In the genomic region with DNA sequence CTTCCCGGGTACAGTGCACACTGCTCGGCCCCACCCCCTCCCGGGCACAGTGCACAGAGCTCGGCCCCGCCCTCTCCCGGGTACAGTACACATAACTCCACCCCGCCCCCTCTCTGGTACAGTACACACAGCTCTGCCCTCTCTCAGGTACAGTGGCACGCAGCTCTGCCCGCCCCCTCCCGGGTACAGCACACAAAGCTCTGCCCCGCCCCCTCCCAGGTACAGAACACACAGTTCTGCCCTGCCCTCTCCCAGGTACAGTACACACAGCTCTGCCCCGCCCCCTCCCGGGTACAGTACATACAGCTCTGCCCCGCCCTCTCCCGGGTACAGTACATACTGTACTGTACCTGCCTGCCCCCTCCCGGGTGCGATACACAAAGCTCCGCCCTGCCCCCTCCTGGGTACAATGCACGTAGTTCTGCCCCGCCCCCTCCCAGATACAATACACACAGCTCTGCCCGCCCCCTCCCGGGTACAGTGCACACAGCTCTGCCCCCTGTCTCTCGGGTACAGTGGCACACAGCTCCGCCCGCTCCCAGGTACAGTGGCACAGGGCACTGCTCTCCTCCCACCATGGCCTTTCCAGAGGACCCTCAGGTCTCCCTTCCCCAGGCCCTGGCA, we compare ENCODE assay signal across 11 cellular contexts. TPM values are rescaled to one million over a fixed set of nuclear protein-coding genes. Genes with fewer than 3 reads are reported as not detected.
DNase-seq lines count a peak whose midpoint lies in the region; ATAC-seq, FAIRE-seq and TF ChIP-seq lines count a peak whose summit lies in the region.
"Had no signal": no experiment of that assay in that cellular context is flagged by ENCODE, and none has a peak within 500 bp of the region (broad histone marks: within the 10 kb centered on the region; RNA-seq: fewer than 3 reads in every experiment).

No MANE protein-coding gene starts in this region.

- peak; percentile 27 for DNase-seq in ACHN
- peak; percentile 13 for DNase-seq in M059J (ENCODE audit: low read depth)
- peak; percentile 90 for DNase-seq in NCI-H774 (lab: John Stamatoyannopoulos, UW)
- DNase-seq in keratinocyte (ENCODE audit: low read depth, low spot score), result peak; percentile 90
- DNase-seq in endothelial cell (ENCODE audit: low spot score), result no peak
- no peak for DNase-seq in inferior parietal cortex (ENCODE audit: extremely low spot score)
- DNase-seq in H54 (ENCODE audit: insufficient read length, low spot score), result no peak
- DNase-seq: CD4-positive, alpha-beta T cell had no signal

- H3K4me3 ChIP-seq in keratinocyte (ENCODE audit: control insufficient read depth in 2 of 3, extremely low read depth in 1 of 3, insufficient read depth in 2 of 3, low read depth in 1 of 3, low read length in 3 of 3), result no peak overlapping the region

- TF ChIP-seq CTCF in keratinocyte (optimal IDR thresholded peaks at IDR 0.05 in 1 of 3, IDR thresholded peaks at IDR 0.05 in 1 of 3, conservative IDR thresholded peaks at IDR 0.05 in 1 of 3; ENCODE audit: extremely low read depth in 1 of 3, insufficient read depth in 2 of 3, low read length in 3 of 3) (peak in 2 of 3 experiments; percentile 53 to 57), endothelial cell (IDR thresholded peaks at IDR 0.05; ENCODE audit: unreplicated experiment) (no peak)

- H3K36me3 Mint-ChIP-seq in endothelial cell (ENCODE audit: low read depth, unreplicated experiment), result no peaks in the 10 kb centered on the region

- FAIRE-seq in keratinocyte (lab: Jason Lieb, UNC) (peak; percentile 67), H54 (lab: Jason Lieb, UNC) (no peak)

- H3K9ac ChIP-seq in keratinocyte (ENCODE audit: control insufficient read depth, extremely low read depth, insufficient read depth, low read length), result no peak overlapping the region

- H2AFZ ChIP-seq in keratinocyte (ENCODE audit: control insufficient read depth, low read length), result peak overlapping the region; percentile 84

- no peaks in the 10 kb centered on the region for H3K9me1 ChIP-seq in keratinocyte (ENCODE audit: control insufficient read depth, extremely low read depth, insufficient read depth, low read length)

- H3K4me1 Mint-ChIP-seq in endothelial cell (ENCODE audit: unreplicated experiment), result no peaks in the 10 kb centered on the region
- H3K4me1 Mint-ChIP-seq: neural crest cell had no signal

- peak overlapping the region; percentile 10 for H3K27ac ChIP-seq in keratinocyte (ENCODE audit: control insufficient read depth, insufficient read depth, low read length)

- H3K4me2 ChIP-seq in keratinocyte (ENCODE audit: control insufficient read depth, extremely low read depth, insufficient read depth, low read depth, low read length), result peak overlapping the region; percentile 51

- no peak for TF ChIP-seq POLR2A in H54 (IDR thresholded peaks at IDR 0.05; ENCODE audit: low read depth, low read length)

- no peaks in the 10 kb centered on the region for H3K9me3 ChIP-seq in keratinocyte (ENCODE audit: control insufficient read depth, low read depth, low read length)

- H3K27me3 ChIP-seq in keratinocyte (ENCODE audit: control insufficient read depth, extremely low read depth, insufficient read depth, low read length), result no peaks in the 10 kb centered on the region

- peaks cover 4% of the 10 kb centered on the region for H3K27me3 Mint-ChIP-seq in endothelial cell (ENCODE audit: unreplicated experiment)

- H3K36me3 ChIP-seq in keratinocyte (ENCODE audit: control insufficient read depth in 2 of 2, extremely low read depth in 1 of 2, insufficient read depth in 2 of 2, low read length in 2 of 2), result no peaks in the 10 kb centered on the region

- H3K4me3 Mint-ChIP-seq in endothelial cell (ENCODE audit: unreplicated experiment), result no peak overlapping the region
- H3K4me3 Mint-ChIP-seq: CD4-positive, alpha-beta T cell; neural crest cell; T-helper 2 cell treated with Interferon-gamma antibody and Interleukin-4, amounts not matched to agents 5 μg/mL and 100 μg/mL, for 36 hours had no signal

- in situ Hi-C loops in ACHN (cut with HindIII; ENCODE audit: low pct_ligation_motif_present, low pct_unique_long_range_greater_than_20kb, low sequenced_read_pairs), result no loop called here

- H3K4me1 ChIP-seq in keratinocyte (ENCODE audit: control insufficient read depth, extremely low read depth, insufficient read depth, low read length), result peaks cover 9% of the 10 kb centered on the region

- H3K27ac Mint-ChIP-seq in endothelial cell (ENCODE audit: unreplicated experiment), result no peak overlapping the region
- H3K27ac Mint-ChIP-seq: CD4-positive, alpha-beta T cell; T-helper 2 cell treated with Interferon-gamma antibody and Interleukin-4, amounts not matched to agents 5 μg/mL and 100 μg/mL, for 36 hours had no signal

- H3K79me2 ChIP-seq in keratinocyte (ENCODE audit: control insufficient read depth, insufficient read depth, low read length), result no peaks in the 10 kb centered on the region

- dilution Hi-C loops in keratinocyte (cut with MboI; ENCODE audit: extremely low pct_ligation_motif_present, low sequenced_read_pairs), result no loop called here

- H4K20me1 ChIP-seq in keratinocyte (ENCODE audit: control insufficient read depth, extremely low read depth, insufficient read depth, low read length), result no peaks in the 10 kb centered on the region

- H3K9me3 Mint-ChIP-seq in endothelial cell (ENCODE audit: unreplicated experiment), result no peaks in the 10 kb centered on the region
- H3K9me3 Mint-ChIP-seq: CD4-positive, alpha-beta T cell; neural crest cell; T-helper 2 cell treated with Interferon-gamma antibody and Interleukin-4, amounts not matched to agents 5 μg/mL and 100 μg/mL, for 36 hours had no signal

- no peak for ATAC-seq in GM19455 (IDR thresholded peaks at IDR 0.05; ENCODE audit: unreplicated experiment)

RNA-seq across cellular contexts. Expression of gene PRR20G, which starts 16.4 kb away (rescaled TPM):
- total RNA-seq in M059J (2014; rRNA removed; shearing (Covaris generic)), result not detected in 2 replicates
- polyA plus RNA-seq in keratinocyte, result 0.05 TPM in 1 of 3 replicates, not detected in the others
- not detected for polyA plus RNA-seq in keratinocyte (2011; ENCODE audit: low read depth)
- not detected in 2 replicates for polyA plus RNA-seq in keratinocyte (2011; cell fraction: cytosol; rRNA removed)
- polyA plus RNA-seq in keratinocyte (2011; cell fraction: nucleus; rRNA removed), result not detected in 2 replicates
- polyA plus RNA-seq in keratinocyte (2012; ENCODE audit: low replicate concordance), result 0.10 TPM in 1 of 2 replicates, not detected in the other
- 0.79 TPM in 1 of 3 replicates, not detected in the others for polyA minus RNA-seq in keratinocyte
- not detected for polyA minus RNA-seq in keratinocyte (2011; cell fraction: cytosol; rRNA and poly(A)+ RNA removed)
- not detected in 2 replicates for polyA minus RNA-seq in keratinocyte (2011; cell fraction: nucleus; rRNA and poly(A)+ RNA removed)
- total RNA-seq in endothelial cell (ENCODE audit: unreplicated experiment), result not detected
- total RNA-seq: CD4-positive, alpha-beta T cell; neural crest cell had no signal

Comparison
In these comparisons a context has a peak if more than half of its experiments do, and no peak if none do; other contexts are left out.
1. DNase-seq: peak in ACHN (single experiment), M059J (single experiment), NCI-H774 (single experiment) and keratinocyte (single experiment); none in endothelial cell (single experiment), inferior parietal cortex (single experiment) and H54 (single experiment).